20 cellular contexts compared by ENCODE assay signal in the genomic region with DNA sequence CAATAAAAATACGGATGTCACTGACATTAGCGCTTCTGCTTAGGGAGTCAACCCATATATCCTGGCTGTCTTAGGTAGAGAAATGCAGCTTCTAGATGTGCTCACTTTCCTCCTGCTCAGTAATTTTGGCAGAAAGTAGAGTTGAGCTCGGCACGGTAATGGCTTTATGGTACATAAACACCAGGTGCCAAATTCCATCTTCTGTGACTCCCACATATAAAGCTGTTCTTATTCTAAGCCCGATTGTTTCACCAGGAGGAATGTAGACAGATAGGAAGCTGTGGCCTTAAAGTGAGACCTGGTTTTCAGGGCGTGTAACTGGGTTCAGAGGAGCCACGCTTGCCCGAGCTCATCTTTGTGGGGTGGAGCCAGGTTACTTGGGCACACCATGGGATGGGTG.
"Had no signal": no experiment of that assay in that cellular context is flagged by ENCODE, and none has a peak within 500 bp of the region (broad histone marks: within the 10 kb centered on the region; RNA-seq: fewer than 3 reads in every experiment).

No MANE protein-coding gene starts in this region.

- H3K9me3 ChIP-seq: heart left ventricle, left ventricle myocardium inferior, lower lobe of right lung, prostate gland, right lobe of liver, spleen, tibial artery, upper lobe of left lung, uterus had no signal

- H3K27ac ChIP-seq: heart left ventricle, left ventricle myocardium inferior, lower lobe of right lung, parathyroid adenoma, prostate gland, right lobe of liver, spleen, tibial artery, upper lobe of left lung, uterus had no signal

- H3K27me3 ChIP-seq: heart left ventricle, tibial artery, upper lobe of left lung, uterus had no signal

- DNase-seq: endodermal cell; erythroblast; foreskin melanocyte; heart left ventricle; hypothalamus; left ventricle myocardium inferior; lower lobe of right lung; mesendoderm; naive B cell; right lobe of liver; spleen; stimulated activated CD4-positive, alpha-beta T cell treated with anti-CD3 and anti-CD28 coated beads, Interleukin-15, amount 100 ng/mL, for 24 hours; stimulated activated CD4-positive, alpha-beta T cell treated with anti-CD3 and anti-CD28 coated beads, Interleukin-1b, Interleukin-23, amount 100 ng/mL, for 48 hours; stimulated activated CD4-positive, alpha-beta T cell treated with anti-CD3 and anti-CD28 coated beads, Interleukin-4, amount 100 ng/mL, for 24 hours; tibial artery; upper lobe of left lung; uterus had no signal

- H3K79me2 ChIP-seq: parathyroid adenoma had no signal

- H3K36me3 ChIP-seq: heart left ventricle, left ventricle myocardium inferior, lower lobe of right lung, prostate gland, right lobe of liver, spleen, tibial artery, upper lobe of left lung, uterus had no signal

- H2AFZ ChIP-seq: parathyroid adenoma had no signal

- ATAC-seq: heart left ventricle; lower lobe of right lung; right lobe of liver; stimulated activated memory B cell treated with anti-CD40 and anti-IgM and Interleukin-4, amounts not matched to agents 10 μg/mL and 1 μg/mL and 100 μg/mL, for 72 hours had no signal

- H3K4me3 ChIP-seq: heart left ventricle, left ventricle myocardium inferior, lower lobe of right lung, prostate gland, right lobe of liver, spleen, tibial artery, upper lobe of left lung, uterus had no signal

- H3K4me1 ChIP-seq: lower lobe of right lung, parathyroid adenoma, prostate gland, right lobe of liver, uterus had no signal

- H3K9ac ChIP-seq: parathyroid adenoma had no signal
